1 cellular context compared by ENCODE assay signal in the genomic region with DNA sequence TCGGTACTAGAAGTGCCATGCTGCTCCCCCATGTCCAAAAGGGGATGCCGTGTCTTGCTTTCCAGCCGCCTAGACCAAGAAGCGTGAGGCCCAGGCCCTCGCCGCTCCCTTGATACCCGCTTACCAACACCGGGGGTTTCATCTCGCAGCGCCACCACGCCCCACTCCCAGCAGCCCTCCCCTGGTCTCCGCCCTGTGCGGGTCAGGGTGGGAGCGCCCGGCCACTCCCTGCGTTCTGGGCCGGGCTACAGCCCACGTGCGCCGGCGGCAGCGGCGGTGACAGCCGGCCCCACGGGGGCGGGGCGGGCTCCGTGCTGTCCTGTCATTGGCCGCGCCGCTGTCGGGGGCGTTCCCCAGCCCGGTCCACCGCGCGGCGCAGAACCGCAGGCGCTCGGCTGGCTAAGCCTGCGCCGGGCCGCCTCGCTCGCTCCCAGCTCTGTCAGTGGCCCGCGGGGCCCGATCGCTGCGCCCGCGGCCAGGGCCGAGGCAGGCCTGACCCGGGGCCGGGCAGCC.
TF ChIP-seq lines count a peak whose summit lies in the region.

A gene with protein sequence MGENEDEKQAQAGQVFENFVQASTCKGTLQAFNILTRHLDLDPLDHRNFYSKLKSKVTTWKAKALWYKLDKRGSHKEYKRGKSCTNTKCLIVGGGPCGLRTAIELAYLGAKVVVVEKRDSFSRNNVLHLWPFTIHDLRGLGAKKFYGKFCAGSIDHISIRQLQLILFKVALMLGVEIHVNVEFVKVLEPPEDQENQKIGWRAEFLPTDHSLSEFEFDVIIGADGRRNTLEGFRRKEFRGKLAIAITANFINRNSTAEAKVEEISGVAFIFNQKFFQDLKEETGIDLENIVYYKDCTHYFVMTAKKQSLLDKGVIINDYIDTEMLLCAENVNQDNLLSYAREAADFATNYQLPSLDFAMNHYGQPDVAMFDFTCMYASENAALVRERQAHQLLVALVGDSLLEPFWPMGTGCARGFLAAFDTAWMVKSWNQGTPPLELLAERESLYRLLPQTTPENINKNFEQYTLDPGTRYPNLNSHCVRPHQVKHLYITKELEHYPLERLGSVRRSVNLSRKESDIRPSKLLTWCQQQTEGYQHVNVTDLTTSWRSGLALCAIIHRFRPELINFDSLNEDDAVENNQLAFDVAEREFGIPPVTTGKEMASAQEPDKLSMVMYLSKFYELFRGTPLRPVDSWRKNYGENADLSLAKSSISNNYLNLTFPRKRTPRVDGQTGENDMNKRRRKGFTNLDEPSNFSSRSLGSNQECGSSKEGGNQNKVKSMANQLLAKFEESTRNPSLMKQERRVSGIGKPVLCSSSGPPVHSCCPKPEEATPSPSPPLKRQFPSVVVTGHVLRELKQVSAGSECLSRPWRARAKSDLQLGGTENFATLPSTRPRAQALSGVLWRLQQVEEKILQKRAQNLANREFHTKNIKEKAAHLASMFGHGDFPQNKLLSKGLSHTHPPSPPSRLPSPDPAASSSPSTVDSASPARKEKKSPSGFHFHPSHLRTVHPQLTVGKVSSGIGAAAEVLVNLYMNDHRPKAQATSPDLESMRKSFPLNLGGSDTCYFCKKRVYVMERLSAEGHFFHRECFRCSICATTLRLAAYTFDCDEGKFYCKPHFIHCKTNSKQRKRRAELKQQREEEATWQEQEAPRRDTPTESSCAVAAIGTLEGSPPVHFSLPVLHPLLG (plus strand): TSS at position 390 of the 513 bp plus-strand sequence. CDS start 51,566 bp downstream, outside the sequence.

TF ChIP-seq in HepG2, 621 proteins besides CTCF, POLR2A, EP300 and RAD21 (continued from another document and continues in another):
- TF ChIP-seq, protein P1, sequence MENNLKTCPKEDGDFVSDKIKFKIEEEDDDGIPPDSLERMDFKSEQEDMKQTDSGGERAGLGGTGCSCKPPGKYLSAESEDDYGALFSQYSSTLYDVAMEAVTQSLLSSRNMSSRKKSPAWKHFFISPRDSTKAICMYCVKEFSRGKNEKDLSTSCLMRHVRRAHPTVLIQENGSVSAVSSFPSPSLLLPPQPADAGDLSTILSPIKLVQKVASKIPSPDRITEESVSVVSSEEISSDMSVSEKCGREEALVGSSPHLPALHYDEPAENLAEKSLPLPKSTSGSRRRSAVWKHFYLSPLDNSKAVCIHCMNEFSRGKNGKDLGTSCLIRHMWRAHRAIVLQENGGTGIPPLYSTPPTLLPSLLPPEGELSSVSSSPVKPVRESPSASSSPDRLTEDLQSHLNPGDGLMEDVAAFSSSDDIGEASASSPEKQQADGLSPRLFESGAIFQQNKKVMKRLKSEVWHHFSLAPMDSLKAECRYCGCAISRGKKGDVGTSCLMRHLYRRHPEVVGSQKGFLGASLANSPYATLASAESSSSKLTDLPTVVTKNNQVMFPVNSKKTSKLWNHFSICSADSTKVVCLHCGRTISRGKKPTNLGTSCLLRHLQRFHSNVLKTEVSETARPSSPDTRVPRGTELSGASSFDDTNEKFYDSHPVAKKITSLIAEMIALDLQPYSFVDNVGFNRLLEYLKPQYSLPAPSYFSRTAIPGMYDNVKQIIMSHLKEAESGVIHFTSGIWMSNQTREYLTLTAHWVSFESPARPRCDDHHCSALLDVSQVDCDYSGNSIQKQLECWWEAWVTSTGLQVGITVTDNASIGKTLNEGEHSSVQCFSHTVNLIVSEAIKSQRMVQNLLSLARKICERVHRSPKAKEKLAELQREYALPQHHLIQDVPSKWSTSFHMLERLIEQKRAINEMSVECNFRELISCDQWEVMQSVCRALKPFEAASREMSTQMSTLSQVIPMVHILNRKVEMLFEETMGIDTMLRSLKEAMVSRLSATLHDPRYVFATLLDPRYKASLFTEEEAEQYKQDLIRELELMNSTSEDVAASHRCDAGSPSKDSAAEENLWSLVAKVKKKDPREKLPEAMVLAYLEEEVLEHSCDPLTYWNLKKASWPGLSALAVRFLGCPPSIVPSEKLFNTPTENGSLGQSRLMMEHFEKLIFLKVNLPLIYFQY (CRISPR knock-in tag; IDR thresholded peaks at IDR 0.05; ENCODE audit: borderline replicate concordance), result peak; percentile 85; the same call in 1 of the 2 replicates
- no peak for TF ChIP-seq ZNF598 (CRISPR knock-in tag; IDR thresholded peaks at IDR 0.05; ENCODE audit: borderline replicate concordance)
- no peak for TF ChIP-seq IRX3 (CRISPR knock-in tag; IDR thresholded peaks at IDR 0.05; ENCODE audit: borderline replicate concordance, low read depth)
- TF ChIP-seq, protein P2, sequence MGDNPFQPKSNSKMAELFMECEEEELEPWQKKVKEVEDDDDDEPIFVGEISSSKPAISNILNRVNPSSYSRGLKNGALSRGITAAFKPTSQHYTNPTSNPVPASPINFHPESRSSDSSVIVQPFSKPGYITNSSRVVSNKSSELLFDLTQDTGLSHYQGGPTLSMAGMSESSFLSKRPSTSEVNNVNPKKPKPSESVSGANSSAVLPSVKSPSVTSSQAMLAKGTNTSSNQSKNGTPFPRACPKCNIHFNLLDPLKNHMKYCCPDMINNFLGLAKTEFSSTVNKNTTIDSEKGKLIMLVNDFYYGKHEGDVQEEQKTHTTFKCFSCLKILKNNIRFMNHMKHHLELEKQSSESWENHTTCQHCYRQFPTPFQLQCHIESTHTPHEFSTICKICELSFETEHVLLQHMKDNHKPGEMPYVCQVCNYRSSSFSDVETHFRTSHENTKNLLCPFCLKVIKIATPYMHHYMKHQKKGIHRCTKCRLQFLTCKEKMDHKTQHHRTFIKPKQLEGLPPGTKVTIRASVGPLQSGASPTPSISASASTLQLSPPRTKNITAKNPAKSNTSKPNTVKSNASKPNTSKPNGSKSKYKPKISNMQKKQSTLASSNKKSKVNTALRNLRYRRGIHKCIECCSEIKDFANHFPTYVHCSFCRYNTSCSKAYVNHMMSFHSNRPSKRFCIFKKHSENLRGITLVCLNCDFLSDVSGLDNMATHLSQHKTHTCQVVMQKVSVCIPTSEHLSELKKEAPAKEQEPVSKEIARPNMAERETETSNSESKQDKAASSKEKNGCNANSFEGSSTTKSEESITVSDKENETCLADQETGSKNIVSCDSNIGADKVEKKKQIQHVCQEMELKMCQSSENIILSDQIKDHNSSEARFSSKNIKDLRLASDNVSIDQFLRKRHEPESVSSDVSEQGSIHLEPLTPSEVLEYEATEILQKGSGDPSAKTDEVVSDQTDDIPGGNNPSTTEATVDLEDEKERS (CRISPR knock-in tag; IDR thresholded peaks at IDR 0.05), result no peak
- TF ChIP-seq ZNF484 (CRISPR knock-in tag; IDR thresholded peaks at IDR 0.05; ENCODE audit: borderline replicate concordance, low read depth), result no peak
- TF ChIP-seq ERF (CRISPR knock-in tag; IDR thresholded peaks at IDR 0.05), result no peak
- TF ChIP-seq, protein P3, sequence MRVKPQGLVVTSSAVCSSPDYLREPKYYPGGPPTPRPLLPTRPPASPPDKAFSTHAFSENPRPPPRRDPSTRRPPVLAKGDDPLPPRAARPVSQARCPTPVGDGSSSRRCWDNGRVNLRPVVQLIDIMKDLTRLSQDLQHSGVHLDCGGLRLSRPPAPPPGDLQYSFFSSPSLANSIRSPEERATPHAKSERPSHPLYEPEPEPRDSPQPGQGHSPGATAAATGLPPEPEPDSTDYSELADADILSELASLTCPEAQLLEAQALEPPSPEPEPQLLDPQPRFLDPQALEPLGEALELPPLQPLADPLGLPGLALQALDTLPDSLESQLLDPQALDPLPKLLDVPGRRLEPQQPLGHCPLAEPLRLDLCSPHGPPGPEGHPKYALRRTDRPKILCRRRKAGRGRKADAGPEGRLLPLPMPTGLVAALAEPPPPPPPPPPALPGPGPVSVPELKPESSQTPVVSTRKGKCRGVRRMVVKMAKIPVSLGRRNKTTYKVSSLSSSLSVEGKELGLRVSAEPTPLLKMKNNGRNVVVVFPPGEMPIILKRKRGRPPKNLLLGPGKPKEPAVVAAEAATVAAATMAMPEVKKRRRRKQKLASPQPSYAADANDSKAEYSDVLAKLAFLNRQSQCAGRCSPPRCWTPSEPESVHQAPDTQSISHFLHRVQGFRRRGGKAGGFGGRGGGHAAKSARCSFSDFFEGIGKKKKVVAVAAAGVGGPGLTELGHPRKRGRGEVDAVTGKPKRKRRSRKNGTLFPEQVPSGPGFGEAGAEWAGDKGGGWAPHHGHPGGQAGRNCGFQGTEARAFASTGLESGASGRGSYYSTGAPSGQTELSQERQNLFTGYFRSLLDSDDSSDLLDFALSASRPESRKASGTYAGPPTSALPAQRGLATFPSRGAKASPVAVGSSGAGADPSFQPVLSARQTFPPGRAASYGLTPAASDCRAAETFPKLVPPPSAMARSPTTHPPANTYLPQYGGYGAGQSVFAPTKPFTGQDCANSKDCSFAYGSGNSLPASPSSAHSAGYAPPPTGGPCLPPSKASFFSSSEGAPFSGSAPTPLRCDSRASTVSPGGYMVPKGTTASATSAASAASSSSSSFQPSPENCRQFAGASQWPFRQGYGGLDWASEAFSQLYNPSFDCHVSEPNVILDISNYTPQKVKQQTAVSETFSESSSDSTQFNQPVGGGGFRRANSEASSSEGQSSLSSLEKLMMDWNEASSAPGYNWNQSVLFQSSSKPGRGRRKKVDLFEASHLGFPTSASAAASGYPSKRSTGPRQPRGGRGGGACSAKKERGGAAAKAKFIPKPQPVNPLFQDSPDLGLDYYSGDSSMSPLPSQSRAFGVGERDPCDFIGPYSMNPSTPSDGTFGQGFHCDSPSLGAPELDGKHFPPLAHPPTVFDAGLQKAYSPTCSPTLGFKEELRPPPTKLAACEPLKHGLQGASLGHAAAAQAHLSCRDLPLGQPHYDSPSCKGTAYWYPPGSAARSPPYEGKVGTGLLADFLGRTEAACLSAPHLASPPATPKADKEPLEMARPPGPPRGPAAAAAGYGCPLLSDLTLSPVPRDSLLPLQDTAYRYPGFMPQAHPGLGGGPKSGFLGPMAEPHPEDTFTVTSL (CRISPR knock-in tag; IDR thresholded peaks at IDR 0.05; ENCODE audit: borderline replicate concordance), result no peak
- TF ChIP-seq MED8 (CRISPR knock-in tag; IDR thresholded peaks at IDR 0.05; ENCODE audit: insufficient replicate concordance), result no peak
- no peak for TF ChIP-seq SATB2 (CRISPR knock-in tag; IDR thresholded peaks at IDR 0.05)
- TF ChIP-seq MED13 (CRISPR knock-in tag; IDR thresholded peaks at IDR 0.05), result no peak
- TF ChIP-seq NR2F6 (IDR thresholded peaks at IDR 0.05), result no peak
- no peak for TF ChIP-seq NR2F6 (CRISPR knock-in tag; IDR thresholded peaks at IDR 0.05)
- TF ChIP-seq RBM22 (optimal IDR thresholded peaks at IDR 0.05; ENCODE audit: low read length), result no peak
- no peak for TF ChIP-seq ZNF629 (CRISPR knock-in tag; conservative IDR thresholded peaks at IDR 0.05)
- TF ChIP-seq MED1 (CRISPR knock-in tag; IDR thresholded peaks at IDR 0.05), result 0 out of 2 replicates have a peak, but pooled peaks have one; percentile 18
- no peak for TF ChIP-seq ZNF792 (CRISPR knock-in tag; IDR thresholded peaks at IDR 0.05)
- peak; percentile 32; the same call in 1 of the 2 replicates for TF ChIP-seq NFYB (CRISPR knock-in tag; IDR thresholded peaks at IDR 0.05)
- TF ChIP-seq, protein P4, sequence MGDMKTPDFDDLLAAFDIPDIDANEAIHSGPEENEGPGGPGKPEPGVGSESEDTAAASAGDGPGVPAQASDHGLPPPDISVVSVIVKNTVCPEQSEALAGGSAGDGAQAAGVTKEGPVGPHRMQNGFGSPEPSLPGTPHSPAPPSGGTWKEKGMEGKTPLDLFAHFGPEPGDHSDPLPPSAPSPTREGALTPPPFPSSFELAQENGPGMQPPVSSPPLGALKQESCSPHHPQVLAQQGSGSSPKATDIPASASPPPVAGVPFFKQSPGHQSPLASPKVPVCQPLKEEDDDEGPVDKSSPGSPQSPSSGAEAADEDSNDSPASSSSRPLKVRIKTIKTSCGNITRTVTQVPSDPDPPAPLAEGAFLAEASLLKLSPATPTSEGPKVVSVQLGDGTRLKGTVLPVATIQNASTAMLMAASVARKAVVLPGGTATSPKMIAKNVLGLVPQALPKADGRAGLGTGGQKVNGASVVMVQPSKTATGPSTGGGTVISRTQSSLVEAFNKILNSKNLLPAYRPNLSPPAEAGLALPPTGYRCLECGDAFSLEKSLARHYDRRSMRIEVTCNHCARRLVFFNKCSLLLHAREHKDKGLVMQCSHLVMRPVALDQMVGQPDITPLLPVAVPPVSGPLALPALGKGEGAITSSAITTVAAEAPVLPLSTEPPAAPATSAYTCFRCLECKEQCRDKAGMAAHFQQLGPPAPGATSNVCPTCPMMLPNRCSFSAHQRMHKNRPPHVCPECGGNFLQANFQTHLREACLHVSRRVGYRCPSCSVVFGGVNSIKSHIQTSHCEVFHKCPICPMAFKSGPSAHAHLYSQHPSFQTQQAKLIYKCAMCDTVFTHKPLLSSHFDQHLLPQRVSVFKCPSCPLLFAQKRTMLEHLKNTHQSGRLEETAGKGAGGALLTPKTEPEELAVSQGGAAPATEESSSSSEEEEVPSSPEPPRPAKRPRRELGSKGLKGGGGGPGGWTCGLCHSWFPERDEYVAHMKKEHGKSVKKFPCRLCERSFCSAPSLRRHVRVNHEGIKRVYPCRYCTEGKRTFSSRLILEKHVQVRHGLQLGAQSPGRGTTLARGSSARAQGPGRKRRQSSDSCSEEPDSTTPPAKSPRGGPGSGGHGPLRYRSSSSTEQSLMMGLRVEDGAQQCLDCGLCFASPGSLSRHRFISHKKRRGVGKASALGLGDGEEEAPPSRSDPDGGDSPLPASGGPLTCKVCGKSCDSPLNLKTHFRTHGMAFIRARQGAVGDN (CRISPR knock-in tag; IDR thresholded peaks at IDR 0.05), result peak; percentile 69
- TF ChIP-seq ISX (CRISPR knock-in tag; conservative IDR thresholded peaks at IDR 0.05), result no peak
- no peak for TF ChIP-seq RBFOX2 (IDR thresholded peaks at IDR 0.05; ENCODE audit: low read depth, low read length)
- TF ChIP-seq, protein P5, sequence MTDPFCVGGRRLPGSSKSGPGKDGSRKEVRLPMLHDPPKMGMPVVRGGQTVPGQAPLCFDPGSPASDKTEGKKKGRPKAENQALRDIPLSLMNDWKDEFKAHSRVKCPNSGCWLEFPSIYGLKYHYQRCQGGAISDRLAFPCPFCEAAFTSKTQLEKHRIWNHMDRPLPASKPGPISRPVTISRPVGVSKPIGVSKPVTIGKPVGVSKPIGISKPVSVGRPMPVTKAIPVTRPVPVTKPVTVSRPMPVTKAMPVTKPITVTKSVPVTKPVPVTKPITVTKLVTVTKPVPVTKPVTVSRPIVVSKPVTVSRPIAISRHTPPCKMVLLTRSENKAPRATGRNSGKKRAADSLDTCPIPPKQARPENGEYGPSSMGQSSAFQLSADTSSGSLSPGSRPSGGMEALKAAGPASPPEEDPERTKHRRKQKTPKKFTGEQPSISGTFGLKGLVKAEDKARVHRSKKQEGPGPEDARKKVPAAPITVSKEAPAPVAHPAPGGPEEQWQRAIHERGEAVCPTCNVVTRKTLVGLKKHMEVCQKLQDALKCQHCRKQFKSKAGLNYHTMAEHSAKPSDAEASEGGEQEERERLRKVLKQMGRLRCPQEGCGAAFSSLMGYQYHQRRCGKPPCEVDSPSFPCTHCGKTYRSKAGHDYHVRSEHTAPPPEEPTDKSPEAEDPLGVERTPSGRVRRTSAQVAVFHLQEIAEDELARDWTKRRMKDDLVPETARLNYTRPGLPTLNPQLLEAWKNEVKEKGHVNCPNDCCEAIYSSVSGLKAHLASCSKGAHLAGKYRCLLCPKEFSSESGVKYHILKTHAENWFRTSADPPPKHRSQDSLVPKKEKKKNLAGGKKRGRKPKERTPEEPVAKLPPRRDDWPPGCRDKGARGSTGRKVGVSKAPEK (CRISPR knock-in tag; IDR thresholded peaks at IDR 0.05; ENCODE audit: borderline replicate concordance), result no peak
- TF ChIP-seq, protein P6, sequence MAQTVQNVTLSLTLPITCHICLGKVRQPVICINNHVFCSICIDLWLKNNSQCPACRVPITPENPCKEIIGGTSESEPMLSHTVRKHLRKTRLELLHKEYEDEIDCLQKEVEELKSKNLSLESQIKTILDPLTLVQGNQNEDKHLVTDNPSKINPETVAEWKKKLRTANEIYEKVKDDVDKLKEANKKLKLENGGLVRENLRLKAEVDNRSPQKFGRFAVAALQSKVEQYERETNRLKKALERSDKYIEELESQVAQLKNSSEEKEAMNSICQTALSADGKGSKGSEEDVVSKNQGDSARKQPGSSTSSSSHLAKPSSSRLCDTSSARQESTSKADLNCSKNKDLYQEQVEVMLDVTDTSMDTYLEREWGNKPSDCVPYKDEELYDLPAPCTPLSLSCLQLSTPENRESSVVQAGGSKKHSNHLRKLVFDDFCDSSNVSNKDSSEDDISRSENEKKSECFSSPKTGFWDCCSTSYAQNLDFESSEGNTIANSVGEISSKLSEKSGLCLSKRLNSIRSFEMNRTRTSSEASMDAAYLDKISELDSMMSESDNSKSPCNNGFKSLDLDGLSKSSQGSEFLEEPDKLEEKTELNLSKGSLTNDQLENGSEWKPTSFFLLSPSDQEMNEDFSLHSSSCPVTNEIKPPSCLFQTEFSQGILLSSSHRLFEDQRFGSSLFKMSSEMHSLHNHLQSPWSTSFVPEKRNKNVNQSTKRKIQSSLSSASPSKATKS (CRISPR knock-in tag; IDR thresholded peaks at IDR 0.05), result no peak
